ENCODE assay signal across 18 cellular contexts in the genomic region with DNA sequence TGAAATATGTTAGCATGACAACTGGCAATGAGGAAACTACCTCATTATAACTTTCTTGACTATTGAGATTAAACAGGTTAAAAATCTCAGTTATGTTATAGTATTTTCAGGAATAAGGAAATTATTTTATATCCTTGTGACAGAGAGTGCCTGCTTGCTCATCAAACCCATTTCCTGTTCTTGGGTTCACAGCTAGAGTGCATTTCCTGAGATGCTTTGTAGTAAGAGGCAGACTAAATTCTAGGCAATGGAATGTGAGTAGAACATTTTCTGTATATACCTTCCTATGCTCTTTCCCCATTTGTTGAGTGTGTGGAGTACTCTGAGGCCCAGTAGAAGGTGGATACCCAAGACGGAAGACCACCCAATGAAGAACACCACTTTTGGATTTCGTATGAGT.
"Had no signal": no experiment of that assay in that cellular context is flagged by ENCODE, and none has a peak within 500 bp of the region (broad histone marks: within the 10 kb centered on the region; RNA-seq: fewer than 3 reads in every experiment).

No MANE protein-coding gene starts in this region.

- H3K4me3 ChIP-seq: body of pancreas, colonic mucosa, gastrocnemius medialis, sigmoid colon, thoracic aorta, upper lobe of left lung had no signal

- H3K27ac ChIP-seq: body of pancreas, colonic mucosa, gastrocnemius medialis, sigmoid colon, thoracic aorta, upper lobe of left lung had no signal

- H3K36me3 Mint-ChIP-seq: activated naive CD8-positive, alpha-beta T cell; memory B cell; stimulated activated naive B cell treated with anti-CD40 and anti-IgM and Interleukin-4, amounts not matched to agents 10 μg/mL and 1 μg/mL and 100 μg/mL, for 72 hours had no signal

- DNase-seq: activated CD4-positive, alpha-beta T cell treated with anti-CD3 and anti-CD28 coated beads, Interleukin-2, amount 50 U/mL, for 4 hours; body of pancreas; colonic mucosa; gastrocnemius medialis; head of caudate nucleus; kidney glomerular epithelial cell; occipital lobe; posterior cingulate gyrus; sigmoid colon; stimulated activated CD4-positive, alpha-beta T cell treated with anti-CD3 and anti-CD28 coated beads, Interleukin-4, amount 100 ng/mL, for 4 hours; stimulated activated naive B cell treated with anti-CD40 and anti-IgM and Interleukin-4, amounts not matched to agents 10 μg/mL and 1 μg/mL and 100 μg/mL, for 72 hours; upper lobe of left lung had no signal

- H3K9me3 ChIP-seq: body of pancreas, colonic mucosa, gastrocnemius medialis, sigmoid colon, thoracic aorta, upper lobe of left lung had no signal

- H3K4me1 ChIP-seq: body of pancreas, colonic mucosa, gastrocnemius medialis, sigmoid colon, upper lobe of left lung had no signal

- H3K9me3 Mint-ChIP-seq: memory B cell had no signal

- H3K27ac Mint-ChIP-seq: activated naive CD8-positive, alpha-beta T cell; activated T-helper 1 cell treated with anti-CD3 and anti-CD28 coated beads, Interleukin-12 subunit alpha, Interleukin-12 subunit beta, Interleukin-2, Interleukin-4 antibody, amounts not matched to agents 30 ng/mL and 10 ng/mL and 1 ng/mL, durations not matched to agents 14 hours and 24 hours and 36 hours; memory B cell; stimulated activated naive B cell treated with anti-CD40 and anti-IgM and Interleukin-4, amounts not matched to agents 10 μg/mL and 1 μg/mL and 100 μg/mL, for 72 hours; T-helper 1 cell treated with Interleukin-12 subunit alpha and Interleukin-12 subunit beta and Interleukin-4 antibody, amounts not matched to agents 30 μg/mL and 1 μg/mL, for 36 hours had no signal

- H3K27me3 Mint-ChIP-seq: activated naive CD8-positive, alpha-beta T cell; memory B cell; stimulated activated naive B cell treated with anti-CD40 and anti-IgM and Interleukin-4, amounts not matched to agents 10 μg/mL and 1 μg/mL and 100 μg/mL, for 72 hours had no signal

- H3K4me1 Mint-ChIP-seq: memory B cell; stimulated activated naive B cell treated with anti-CD40 and anti-IgM and Interleukin-4, amounts not matched to agents 10 μg/mL and 1 μg/mL and 100 μg/mL, for 72 hours had no signal

- H3K4me3 Mint-ChIP-seq: activated naive CD8-positive, alpha-beta T cell; activated T-helper 1 cell treated with anti-CD3 and anti-CD28 coated beads, Interleukin-12 subunit alpha, Interleukin-12 subunit beta, Interleukin-2, Interleukin-4 antibody, amounts not matched to agents 30 ng/mL and 10 ng/mL and 1 ng/mL, durations not matched to agents 14 hours and 24 hours and 36 hours; memory B cell; stimulated activated naive B cell treated with anti-CD40 and anti-IgM and Interleukin-4, amounts not matched to agents 10 μg/mL and 1 μg/mL and 100 μg/mL, for 72 hours; T-helper 1 cell treated with Interleukin-12 subunit alpha and Interleukin-12 subunit beta and Interleukin-4 antibody, amounts not matched to agents 30 μg/mL and 1 μg/mL, for 36 hours had no signal

- H3K27me3 ChIP-seq: body of pancreas, gastrocnemius medialis, sigmoid colon, upper lobe of left lung had no signal

- H3K36me3 ChIP-seq: colonic mucosa, gastrocnemius medialis, sigmoid colon, thoracic aorta, upper lobe of left lung had no signal

- ATAC-seq: body of pancreas; esophagus mucosa; gastrocnemius medialis; stimulated activated naive B cell treated with anti-CD40 and anti-IgM and Interleukin-4, amounts not matched to agents 10 μg/mL and 1 μg/mL and 100 μg/mL, for 72 hours had no signal
